ENCODE assay signal across 8 cellular contexts in the genomic region with DNA sequence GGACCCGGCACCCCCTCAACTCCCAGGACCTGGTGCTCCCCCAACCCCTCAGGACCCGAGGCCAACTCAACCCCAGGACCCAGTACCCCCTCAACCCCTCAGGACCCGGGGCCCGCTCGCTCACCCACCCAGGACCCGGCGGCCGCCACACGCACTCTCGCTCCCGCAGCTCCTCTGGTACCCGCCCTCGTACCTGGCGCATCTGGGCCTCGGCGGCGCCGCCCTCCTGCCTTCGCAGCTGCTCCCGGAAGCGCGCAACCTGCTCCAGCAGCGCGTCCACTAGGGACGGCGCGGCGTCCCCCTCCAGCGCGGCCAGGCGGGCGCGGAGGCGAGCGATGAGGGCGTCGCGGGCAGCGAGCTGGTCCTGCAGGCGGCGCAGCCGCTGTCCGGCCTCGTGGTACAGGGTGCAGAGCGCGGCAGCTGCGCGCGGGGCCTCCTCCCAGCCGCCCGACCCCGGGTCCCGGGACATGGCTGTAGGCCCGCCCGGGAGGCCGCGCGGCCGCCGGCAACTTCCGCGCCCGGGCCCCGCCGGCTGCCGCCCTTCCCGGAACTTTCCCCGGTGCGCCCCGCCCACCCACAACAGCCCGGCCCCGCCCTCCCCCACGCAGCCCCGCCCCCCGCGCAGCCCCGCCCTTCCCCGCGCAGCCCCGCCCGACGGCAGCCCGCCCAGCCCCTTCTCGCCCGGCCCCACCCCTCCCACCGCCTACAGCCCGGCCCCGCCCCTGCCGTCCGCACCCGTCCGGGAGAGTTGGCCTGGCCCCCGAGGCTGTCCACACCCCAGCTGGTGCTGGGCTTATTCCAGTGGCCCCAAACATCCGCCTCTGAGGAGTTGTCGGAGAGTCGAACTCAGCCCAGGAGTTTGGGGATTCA. TPM values are rescaled to one million over a fixed set of nuclear protein-coding genes. Genes with fewer than 3 reads are reported as not detected.
DNase-seq lines count a peak whose midpoint lies in the region; ATAC-seq and TF ChIP-seq lines count a peak whose summit lies in the region.

A gene with protein sequence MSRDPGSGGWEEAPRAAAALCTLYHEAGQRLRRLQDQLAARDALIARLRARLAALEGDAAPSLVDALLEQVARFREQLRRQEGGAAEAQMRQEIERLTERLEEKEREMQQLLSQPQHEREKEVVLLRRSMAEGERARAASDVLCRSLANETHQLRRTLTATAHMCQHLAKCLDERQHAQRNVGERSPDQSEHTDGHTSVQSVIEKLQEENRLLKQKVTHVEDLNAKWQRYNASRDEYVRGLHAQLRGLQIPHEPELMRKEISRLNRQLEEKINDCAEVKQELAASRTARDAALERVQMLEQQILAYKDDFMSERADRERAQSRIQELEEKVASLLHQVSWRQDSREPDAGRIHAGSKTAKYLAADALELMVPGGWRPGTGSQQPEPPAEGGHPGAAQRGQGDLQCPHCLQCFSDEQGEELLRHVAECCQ (minus strand): TSS at position 516 of the 870 bp plus-strand sequence. CDS start 47 bp downstream, at position 469.

- H3K4me1 ChIP-seq in heart right ventricle: peaks cover 1 to 36% (median 17%) of the 10 kb centered on the region in 9 donors

- H3K27me3 ChIP-seq in heart right ventricle: no peaks in the 10 kb centered on the region

- peak within 1 kb of the TSS; percentile 72 for H3K4me3 Mint-ChIP-seq in progenitor cell of endocrine pancreas (ENCODE audit: low read depth)

- H3K36me3 ChIP-seq in heart right ventricle: peaks cover 0 to 17% (median 0%) of the 10 kb centered on the region in 9 donors

- intact Hi-C loops in heart right ventricle (cut with DNase I): loop anchor here in 5 of 10 donors (5.0 to 10.0 kb wide), 5 partner anchors 179 to 289 kb away; partner anchors contain the start of genes GRK4 (in 1 of the 5) and NOP14 (in 1 of the 5)

- TF ChIP-seq CTCF in LNCaP clone FGC (IDR thresholded peaks at IDR 0.05; ENCODE audit: control insufficient read depth, extremely low read depth, insufficient read depth) (0 out of 2 replicates have a peak, but pooled peaks have one; percentile 26), heart right ventricle (IDR thresholded peaks at IDR 0.05) (peak in 8 of 9 donors; percentile 8 to 65 (median 37)), progenitor cell of endocrine pancreas (IDR thresholded peaks at IDR 0.05; ENCODE audit: unreplicated experiment) (peak; percentile 50)

- no peaks in the 10 kb centered on the region for H3K27me3 Mint-ChIP-seq in progenitor cell of endocrine pancreas

- DNase-seq in EL (peak; percentile 85), LNCaP clone FGC (ENCODE audit: low read depth) (peak; percentile 49), T follicular helper cell (ENCODE audit: low read depth) (peak; percentile 69), heart right ventricle (peak; percentile 89 to 92), progenitor cell of endocrine pancreas (ENCODE audit: low spot score, unreplicated experiment) (peak; percentile 62), ureter (ENCODE audit: low spot score) (peak; percentile 88)

- H3K27ac Mint-ChIP-seq in progenitor cell of endocrine pancreas: peak within 1 kb of the TSS; percentile 39

- H3K9me3 ChIP-seq in heart right ventricle: no peaks in the 10 kb centered on the region

- H3K36me3 Mint-ChIP-seq in progenitor cell of endocrine pancreas (ENCODE audit: insufficient read depth): no peaks in the 10 kb centered on the region

- H3K27ac ChIP-seq in adipose tissue (ENCODE audit: low read depth, low read length) (peak within 1 kb of the TSS; percentile 17), heart right ventricle (peak within 1 kb of the TSS; percentile 70 to 98 (median 90))

- H3K4me3 ChIP-seq in LNCaP clone FGC (ENCODE audit: low read depth, low read length): peak within 1 kb of the TSS; percentile 69
- H3K4me3 ChIP-seq in heart right ventricle: peak within 1 kb of the TSS; percentile 72 to 99 (median 88)

- 0 to 1% (median 1%) methylated on average over 70 to 88 of the region's 96 CpGs for WGBS in adipose tissue, 3 donors
- 0 to 1% methylated on average over 28 to 87 of the region's 96 CpGs for WGBS in heart right ventricle, 2 donors

- H3K9me3 Mint-ChIP-seq in progenitor cell of endocrine pancreas (ENCODE audit: low read depth): no peaks in the 10 kb centered on the region

- ATAC-seq in GM21723 (IDR thresholded peaks at IDR 0.05; ENCODE audit: unreplicated experiment) (peak; percentile 63), heart right ventricle (peak; percentile 76 to 93 (median 90))

- H3K4me1 Mint-ChIP-seq in progenitor cell of endocrine pancreas (ENCODE audit: low read depth): peaks cover 12% of the 10 kb centered on the region

RNA-seq across cellular contexts. Expression of the gene that starts here (rescaled TPM):
- polyA plus RNA-seq in adipose tissue (10 to 100 TPM; 18.2 to 52.9 (median 52.5) TPM), heart right ventricle (10 to 100 TPM; 25.8 to 33.6 TPM)
- total RNA-seq in heart right ventricle (10 to 100 TPM; 12.6 to 33.7 (median 14.5) TPM), progenitor cell of endocrine pancreas (21.2 and 26.3 TPM in 2 replicates), ureter (41.0 TPM)

Comparison
In these comparisons a context has a peak if more than half of its experiments do, and no peak if none do; other contexts are left out.
1. Peak in every context shown above with its lines: DNase-seq, ATAC-seq, H3K4me3 ChIP-seq and H3K27ac ChIP-seq.